ENCODE assay signal across 17 cellular contexts in the genomic region with DNA sequence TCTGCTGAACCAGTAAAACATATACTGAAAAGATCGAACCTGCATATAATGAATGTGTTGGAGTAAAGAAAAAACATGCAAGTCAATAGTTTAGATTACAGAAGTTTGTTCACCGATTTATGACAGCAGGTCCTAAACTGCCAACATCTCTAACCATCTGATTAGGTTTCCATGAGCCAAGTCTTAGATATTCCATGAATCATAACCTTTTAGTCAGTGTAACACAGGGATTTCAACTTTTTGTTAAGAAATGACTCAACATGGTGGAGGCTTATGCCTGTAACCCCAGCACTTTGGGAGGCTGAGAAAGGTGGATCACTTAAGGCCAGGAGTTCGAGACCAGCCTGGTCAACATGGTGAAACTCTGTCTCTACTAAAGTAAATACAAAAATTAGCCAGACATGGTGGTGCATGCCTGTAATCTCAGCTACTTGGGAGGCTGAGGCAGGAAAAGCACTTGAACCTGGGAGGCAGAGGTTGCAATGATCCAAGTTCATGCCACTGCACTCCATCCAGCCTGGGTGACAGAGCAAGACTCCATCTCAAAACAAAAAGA. TPM values are rescaled to one million over a fixed set of nuclear protein-coding genes. Genes with fewer than 3 reads are reported as not detected.
A peak's percentile ranks its signal among the peaks of the same experiment; 100 is the strongest.
DNase-seq lines count a peak whose midpoint lies in the region; FAIRE-seq and TF ChIP-seq lines count a peak whose summit lies in the region.
"Had no signal": no experiment of that assay in that cellular context is flagged by ENCODE, and none has a peak within 500 bp of the region (broad histone marks: within the 10 kb centered on the region; RNA-seq: fewer than 3 reads in every experiment).

No MANE protein-coding gene starts in this region.

- peaks cover 17% of the 10 kb centered on the region for H3K36me3 Mint-ChIP-seq in progenitor cell of endocrine pancreas (ENCODE audit: insufficient read depth)

- H3K9me3 ChIP-seq in keratinocyte (ENCODE audit: control insufficient read depth, low read depth, low read length): no peaks in the 10 kb centered on the region
- H3K9me3 ChIP-seq in colonic mucosa: no peaks in the 10 kb centered on the region
- H3K9me3 ChIP-seq: adrenal gland, stomach had no signal

- peaks cover 9% of the 10 kb centered on the region for H3K4me1 ChIP-seq in keratinocyte (ENCODE audit: control insufficient read depth, extremely low read depth, insufficient read depth, low read length)
- no peaks in the 10 kb centered on the region for H3K4me1 ChIP-seq in colonic mucosa
- H3K4me1 ChIP-seq: stomach had no signal

- H2AFZ ChIP-seq in keratinocyte (ENCODE audit: control insufficient read depth, low read length): no peak overlapping the region

- H3K27ac ChIP-seq in keratinocyte (ENCODE audit: control insufficient read depth, insufficient read depth, low read length): peak overlapping the region; percentile 18
- H3K27ac ChIP-seq in colonic mucosa: no peak overlapping the region
- H3K27ac ChIP-seq: adrenal gland, C4-2B, stomach had no signal

- H3K4me3 ChIP-seq in AG09309 (ENCODE audit: control insufficient read depth, low read depth, low read length) (no peak overlapping the region), keratinocyte (ENCODE audit: control insufficient read depth in 2 of 3, extremely low read depth in 1 of 3, insufficient read depth in 2 of 3, low read depth in 1 of 3, low read length in 3 of 3) (no peak overlapping the region), colonic mucosa (no peak overlapping the region)
- H3K4me3 ChIP-seq: adrenal gland, dorsolateral prefrontal cortex, stomach had no signal

- H3K36me3 ChIP-seq in keratinocyte (ENCODE audit: control insufficient read depth in 2 of 2, extremely low read depth in 1 of 2, insufficient read depth in 2 of 2, low read length in 2 of 2) (peaks cover 0 to 2% of the 10 kb centered on the region in 2 experiments), colonic mucosa (peaks cover 5% of the 10 kb centered on the region)

- DNase-seq in AG09309 (ENCODE audit: low read depth): peak; percentile 82
- peak; percentile 77 for DNase-seq in HS-5 (ENCODE audit: low read depth)
- peak; percentile 52 for DNase-seq in astrocyte of the hippocampus (ENCODE audit: low read depth, low spot score)
- DNase-seq in keratinocyte (ENCODE audit: low read depth, low spot score): no peak
- DNase-seq in colonic mucosa: no peak
- DNase-seq in progenitor cell of endocrine pancreas (ENCODE audit: low spot score, unreplicated experiment): no peak
- no peak for DNase-seq in activated CD8-positive, alpha-beta memory T cell treated with anti-CD3 and anti-CD28 coated beads, Interleukin-2, amount 50 U/mL, for 4 hours
- no peak for DNase-seq in T-helper 1 cell
- DNase-seq: activated T-cell treated with anti-CD3 and anti-CD28 coated beads for 4 hours, adrenal gland, dorsolateral prefrontal cortex, NCI-H69, occipital lobe, stomach, T-helper 2 cell had no signal

- H3K4me1 Mint-ChIP-seq in progenitor cell of endocrine pancreas (ENCODE audit: low read depth): peaks cover 5% of the 10 kb centered on the region

- no peaks in the 10 kb centered on the region for H3K27me3 Mint-ChIP-seq in progenitor cell of endocrine pancreas

- no peaks in the 10 kb centered on the region for H3K9me1 ChIP-seq in keratinocyte (ENCODE audit: control insufficient read depth, extremely low read depth, insufficient read depth, low read length)

- TF ChIP-seq CTCF in AG09309 (IDR thresholded peaks at IDR 0.05; ENCODE audit: control insufficient read depth, insufficient read depth, low read depth, low read length, missing control alignments) (no peak), keratinocyte (optimal IDR thresholded peaks at IDR 0.05 in 1 of 3, IDR thresholded peaks at IDR 0.05 in 1 of 3, conservative IDR thresholded peaks at IDR 0.05 in 1 of 3; ENCODE audit: extremely low read depth in 1 of 3, insufficient read depth in 2 of 3, low read length in 3 of 3) (no peak), colonic mucosa (IDR thresholded peaks at IDR 0.05) (no peak), progenitor cell of endocrine pancreas (IDR thresholded peaks at IDR 0.05; ENCODE audit: unreplicated experiment) (no peak)

- no peaks in the 10 kb centered on the region for H3K9me3 Mint-ChIP-seq in progenitor cell of endocrine pancreas (ENCODE audit: low read depth)
- H3K9me3 Mint-ChIP-seq: mesothelial cell of epicardium had no signal

- intact Hi-C loops in colonic mucosa (cut with DNase I): no loop called here

- H3K4me3 Mint-ChIP-seq in progenitor cell of endocrine pancreas (ENCODE audit: low read depth): no peak overlapping the region
- H3K4me3 Mint-ChIP-seq: mesothelial cell of epicardium had no signal

- no peak overlapping the region for H3K27ac Mint-ChIP-seq in progenitor cell of endocrine pancreas
- H3K27ac Mint-ChIP-seq: mesothelial cell of epicardium had no signal

- H3K9ac ChIP-seq in keratinocyte (ENCODE audit: control insufficient read depth, extremely low read depth, insufficient read depth, low read length): no peak overlapping the region
- no peak overlapping the region for H3K9ac ChIP-seq in colonic mucosa (ENCODE audit: low read depth in 2 of 2, low read length in 2 of 2)

- no peak for FAIRE-seq in keratinocyte (lab: Jason Lieb, UNC)

- dilution Hi-C loops in keratinocyte (cut with MboI; ENCODE audit: extremely low pct_ligation_motif_present, low sequenced_read_pairs): no loop called here

- no peaks in the 10 kb centered on the region for H4K20me1 ChIP-seq in keratinocyte (ENCODE audit: control insufficient read depth, extremely low read depth, insufficient read depth, low read length)

- H3K4me2 ChIP-seq in keratinocyte (ENCODE audit: control insufficient read depth, extremely low read depth, insufficient read depth, low read depth, low read length): no peak overlapping the region

- H3K79me2 ChIP-seq in keratinocyte (ENCODE audit: control insufficient read depth, insufficient read depth, low read length): no peaks in the 10 kb centered on the region

- H3K27me3 ChIP-seq in keratinocyte (ENCODE audit: control insufficient read depth, extremely low read depth, insufficient read depth, low read length) (no peaks in the 10 kb centered on the region), colonic mucosa (no peaks in the 10 kb centered on the region)
- H3K27me3 ChIP-seq: adrenal gland, dorsolateral prefrontal cortex, stomach had no signal

RNA-seq across cellular contexts. Expression of a gene that starts 38.7 kb away (rescaled TPM):
- polyA plus RNA-seq in keratinocyte: 13.2 to 16.5 TPM (median 15.7 TPM) in 3 replicates
- polyA plus RNA-seq in keratinocyte (2011; ENCODE audit: low read depth): 10.0 TPM
- 5.4 and 8.7 TPM in 2 replicates for polyA plus RNA-seq in keratinocyte (2011; cell fraction: cytosol; rRNA removed)
- polyA plus RNA-seq in keratinocyte (2011; cell fraction: nucleus; rRNA removed): 21.7 and 25.4 TPM in 2 replicates
- polyA plus RNA-seq in keratinocyte (2012; ENCODE audit: low replicate concordance): 7.4 and 14.0 TPM in 2 replicates
- 10.0 to 59.1 TPM (median 25.3 TPM) in 3 replicates for polyA minus RNA-seq in keratinocyte
- polyA minus RNA-seq in keratinocyte (2011; cell fraction: cytosol; rRNA and poly(A)+ RNA removed): 23.4 TPM
- 105 and 143 TPM in 2 replicates for polyA minus RNA-seq in keratinocyte (2011; cell fraction: nucleus; rRNA and poly(A)+ RNA removed)
- total RNA-seq in colonic mucosa (10 to 100 TPM; 36.0 to 36.8 TPM), progenitor cell of endocrine pancreas (46.6 and 48.5 TPM in 2 replicates)

Comparison
In these comparisons a context has a peak if more than half of its experiments do, and no peak if none do; other contexts are left out.
1. DNase-seq: peak in AG09309 (single experiment), HS-5 (single experiment) and astrocyte of the hippocampus (single experiment); none in keratinocyte (single experiment), colonic mucosa (single experiment), progenitor cell of endocrine pancreas (single experiment), activated CD8-positive, alpha-beta memory T cell treated with anti-CD3 and anti-CD28 coated beads, Interleukin-2, amount 50 U/mL, for 4 hours (single experiment) and T-helper 1 cell (0 of 5).